In genomic region chr2:26914286-26914962, GRCh38 we compare ENCODE assay signal across 1 cellular context.
TF ChIP-seq lines count a peak whose summit lies in the region.

No MANE protein-coding gene starts in this region.

TF ChIP-seq in K562, 482 proteins besides CTCF, POLR2A, EP300 and RAD21:
- TF ChIP-seq SUPT5H (IDR thresholded peaks at IDR 0.05) = no peak
- TF ChIP-seq TCF7 (IDR thresholded peaks at IDR 0.05; ENCODE audit: borderline replicate concordance) = no peak
- no peak for TF ChIP-seq MAFK (IDR thresholded peaks at IDR 0.05; ENCODE audit: low read length)
- no peak for TF ChIP-seq CBFA2T2 (conservative IDR thresholded peaks at IDR 0.05)
- TF ChIP-seq PHB2 (IDR thresholded peaks at IDR 0.05; ENCODE audit: low read depth) = no peak
- TF ChIP-seq NFE2 (IDR thresholded peaks at IDR 0.05; ENCODE audit: low read depth) = no peak
- TF ChIP-seq ILK (tag; IDR thresholded peaks at IDR 0.05; ENCODE audit: borderline replicate concordance, low read depth) = no peak
- no peak for TF ChIP-seq GTF2E2 (tag; IDR thresholded peaks at IDR 0.05)
- no peak for TF ChIP-seq HNRNPL (IDR thresholded peaks at IDR 0.05; ENCODE audit: low read depth, low read length)
- TF ChIP-seq MAZ (CRISPR knock-in tag; conservative IDR thresholded peaks at IDR 0.05 in 1 of 2, IDR thresholded peaks at IDR 0.05 in 1 of 2) = no peak
